Comparison of ENCODE assay signal across 11 cellular contexts in the genomic region with DNA sequence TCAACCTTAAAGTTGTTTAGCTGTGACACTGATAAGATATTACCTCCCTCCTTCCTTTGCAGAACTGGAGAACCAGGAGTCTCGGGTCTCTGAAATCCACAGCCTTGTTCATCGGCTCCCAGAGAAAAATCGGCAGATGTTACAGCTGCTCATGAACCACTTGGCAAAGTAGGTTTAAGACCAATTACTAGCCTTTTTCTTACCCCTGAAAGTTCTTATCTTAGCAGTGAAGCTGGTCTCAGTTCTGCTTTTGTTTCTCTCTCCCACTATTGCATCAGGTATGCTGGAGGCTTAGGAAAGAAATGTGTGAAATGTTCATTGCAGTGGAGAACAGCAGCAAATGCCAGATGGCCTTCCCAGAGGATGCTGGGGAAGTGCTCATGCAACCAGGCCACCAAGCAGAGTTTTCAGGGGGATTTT.
DNase-seq lines count a peak whose midpoint lies in the region; ATAC-seq and TF ChIP-seq lines count a peak whose summit lies in the region.
"Had no signal": no experiment of that assay in that cellular context is flagged by ENCODE, and none has a peak within 500 bp of the region (broad histone marks: within the 10 kb centered on the region; RNA-seq: fewer than 3 reads in every experiment).

No MANE protein-coding gene starts in this region.

- peaks cover 67% of the 10 kb centered on the region for H3K4me1 Mint-ChIP-seq in activated T-helper 2 cell treated with anti-CD3 and anti-CD28 coated beads, Interferon-gamma antibody, Interleukin-2, Interleukin-4, amounts not matched to agents 10 μg/mL and 5 μg/mL and 100 μg/mL, durations not matched to agents 14 hours and 24 hours and 36 hours (ENCODE audit: low read depth)

- ATAC-seq in GM19438 (IDR thresholded peaks at IDR 0.05; ENCODE audit: low read depth, unreplicated experiment) (peak; percentile 66), HG03135 (IDR thresholded peaks at IDR 0.05; ENCODE audit: unreplicated experiment) (peak; percentile 49), mucosa of descending colon (no peak)

- peak; percentile 84 for DNase-seq in GF-D8 (lab: John Stamatoyannopoulos, UW)
- no peak for DNase-seq in activated T-helper 2 cell treated with anti-CD3 and anti-CD28 coated beads, Interferon-gamma antibody, Interleukin-2, Interleukin-4, amounts not matched to agents 10 μg/mL and 5 μg/mL and 100 μg/mL, durations not matched to agents 14 hours and 24 hours and 36 hours (ENCODE audit: low spot score)
- DNase-seq in mucosa of descending colon = no peak
- no peak for DNase-seq in NCI-H345 (lab: John Stamatoyannopoulos, UW)
- DNase-seq in G401 (ENCODE audit: low spot score) = no peak
- DNase-seq in NCI-H446 treated with DMSO at 0.1 percent for 48 hours (lab: John Stamatoyannopoulos, UW) = no peak
- DNase-seq: activated CD4-positive, alpha-beta T cell treated with anti-CD3 and anti-CD28 coated beads, Interleukin-2, amount 50 U/mL, for 48 hours; DND-41; MG63 had no signal

- H3K27me3 Mint-ChIP-seq in activated T-helper 2 cell treated with anti-CD3 and anti-CD28 coated beads, Interferon-gamma antibody, Interleukin-2, Interleukin-4, amounts not matched to agents 10 μg/mL and 5 μg/mL and 100 μg/mL, durations not matched to agents 14 hours and 24 hours and 36 hours (ENCODE audit: low read depth) = no peaks in the 10 kb centered on the region

- peak overlapping the region; percentile 96 for H3K27ac Mint-ChIP-seq in activated T-helper 2 cell treated with anti-CD3 and anti-CD28 coated beads, Interferon-gamma antibody, Interleukin-2, Interleukin-4, amounts not matched to agents 10 μg/mL and 5 μg/mL and 100 μg/mL, durations not matched to agents 14 hours and 24 hours and 36 hours

- H3K9me3 ChIP-seq in mucosa of descending colon = no peaks in the 10 kb centered on the region
- H3K9me3 ChIP-seq: MG63 had no signal

- H3K4me3 ChIP-seq in mucosa of descending colon = no peak overlapping the region
- H3K4me3 ChIP-seq: MG63 had no signal

- no peaks in the 10 kb centered on the region for H3K4me1 ChIP-seq in mucosa of descending colon (ENCODE audit: low read depth)

- no peaks in the 10 kb centered on the region for H3K9me3 Mint-ChIP-seq in activated T-helper 2 cell treated with anti-CD3 and anti-CD28 coated beads, Interferon-gamma antibody, Interleukin-2, Interleukin-4, amounts not matched to agents 10 μg/mL and 5 μg/mL and 100 μg/mL, durations not matched to agents 14 hours and 24 hours and 36 hours

- H3K36me3 ChIP-seq in mucosa of descending colon (ENCODE audit: low read depth) = no peaks in the 10 kb centered on the region
- H3K36me3 ChIP-seq: MG63 had no signal

- H3K36me3 Mint-ChIP-seq in activated T-helper 2 cell treated with anti-CD3 and anti-CD28 coated beads, Interferon-gamma antibody, Interleukin-2, Interleukin-4, amounts not matched to agents 10 μg/mL and 5 μg/mL and 100 μg/mL, durations not matched to agents 14 hours and 24 hours and 36 hours (ENCODE audit: low read depth) = peaks cover 59% of the 10 kb centered on the region

- TF ChIP-seq CTCF in mucosa of descending colon (IDR thresholded peaks at IDR 0.05) = no peak

- in situ Hi-C loops in G401 (cut with HindIII; ENCODE audit: low sequenced_read_pairs) = no loop called here

- no peak overlapping the region for H3K4me3 Mint-ChIP-seq in activated T-helper 2 cell treated with anti-CD3 and anti-CD28 coated beads, Interferon-gamma antibody, Interleukin-2, Interleukin-4, amounts not matched to agents 10 μg/mL and 5 μg/mL and 100 μg/mL, durations not matched to agents 14 hours and 24 hours and 36 hours (ENCODE audit: low read depth)

- intact Hi-C loops in activated T-helper 2 cell treated with anti-CD3 and anti-CD28 coated beads, Interferon-gamma antibody, Interleukin-2, Interleukin-4, amounts not matched to agents 10 μg/mL and 5 μg/mL and 100 μg/mL, durations not matched to agents 14 hours and 24 hours and 36 hours (cut with micrococcal nuclease) = loop anchor here (5.0 to 10.0 kb wide), 4 partner anchors 35 to 770 kb away; no protein-coding TSS in a partner anchor
- intact Hi-C loops in mucosa of descending colon (cut with DNase I, micrococcal nuclease) = no loop called here
